ENCODE assay signal across 8 cellular contexts in the genomic region with DNA sequence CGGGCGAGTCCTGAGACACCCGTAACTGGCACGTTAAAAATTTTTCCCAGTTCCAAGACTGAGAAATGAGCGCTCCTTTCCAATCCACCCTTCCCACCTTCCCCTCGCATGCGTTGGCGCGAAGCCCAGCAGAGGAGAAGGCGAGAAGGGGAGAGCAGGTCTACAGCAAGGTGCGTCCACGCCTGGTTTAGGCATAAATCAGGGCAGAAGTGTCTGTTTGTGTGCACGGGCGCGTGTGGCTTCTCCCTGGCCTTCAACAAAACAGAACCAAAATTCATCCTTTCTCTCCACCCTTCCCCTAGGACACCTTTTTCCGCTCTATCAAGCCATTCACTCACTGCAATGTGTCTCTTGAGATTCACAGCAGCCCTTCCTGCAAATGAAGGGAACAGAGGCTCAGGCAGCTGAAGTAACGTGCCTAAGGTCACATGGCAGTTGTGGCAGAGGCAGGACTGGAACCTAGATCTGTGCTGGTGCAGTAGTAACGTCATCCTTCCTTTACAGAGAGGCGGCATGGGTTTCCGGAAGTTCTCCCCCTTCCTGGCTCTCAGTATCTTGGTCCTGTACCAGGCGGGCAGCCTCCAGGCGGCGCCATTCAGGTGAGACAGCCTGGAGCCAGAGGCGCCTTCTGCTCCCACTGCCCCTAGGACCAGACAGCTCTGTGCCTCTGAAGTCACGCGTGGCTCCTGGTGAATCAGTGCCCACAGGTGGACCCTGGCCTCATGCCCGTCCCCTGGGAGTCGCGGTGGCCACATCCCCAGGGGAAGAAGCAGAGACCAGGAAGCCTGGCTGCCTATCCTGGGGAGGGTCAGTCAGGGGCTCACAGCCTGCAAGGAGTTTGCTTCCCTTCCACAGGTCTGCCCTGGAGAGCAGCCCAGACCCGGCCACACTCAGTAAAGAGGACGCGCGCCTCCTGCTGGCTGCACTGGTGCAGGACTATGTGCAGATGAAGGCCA. TPM values are rescaled to one million over a fixed set of nuclear protein-coding genes. Genes with fewer than 3 reads are reported as not detected.
DNase-seq lines count a peak whose midpoint lies in the region; ATAC-seq and TF ChIP-seq lines count a peak whose summit lies in the region.

No MANE protein-coding gene starts in this region.

- H3K4me3 ChIP-seq in GM12865 (ENCODE audit: low read depth, low read length) (no peak overlapping the region), SU-DHL-6 (ENCODE audit: insufficient read depth, low read length, poor library complexity, severe bottlenecking) (no peak overlapping the region), left ventricle myocardium inferior (peak overlapping the region; percentile 58), psoas muscle (peak overlapping the region; percentile 38), vagina (peak overlapping the region; percentile 24 to 33)

- peak; percentile 83 for TF ChIP-seq CTCF in GM12865 (IDR thresholded peaks at IDR 0.05; ENCODE audit: insufficient read depth, low read depth, low read length, missing control alignments)
- TF ChIP-seq CTCF in SU-DHL-6 (IDR thresholded peaks at IDR 0.05; ENCODE audit: insufficient read depth, low read length, poor library complexity, severe bottlenecking), result peak; percentile 97
- peak; percentile 78 for TF ChIP-seq CTCF in left ventricle myocardium inferior (IDR thresholded peaks at IDR 0.05; ENCODE audit: borderline replicate concordance)
- peak; percentile 82 for TF ChIP-seq CTCF in psoas muscle (IDR thresholded peaks at IDR 0.05)
- TF ChIP-seq CTCF in vagina (IDR thresholded peaks at IDR 0.05), result peak in 2 of 3 experiments; percentile 4 to 47

- no peaks in the 10 kb centered on the region for H4K20me1 ChIP-seq in SU-DHL-6 (ENCODE audit: low read depth, low read length)

- DNase-seq in GM12865 (ENCODE audit: low read depth), result peak; percentile 79
- DNase-seq in NCI-H1048 (lab: John Stamatoyannopoulos, UW), result peak; percentile 17
- DNase-seq in activated naive CD8-positive, alpha-beta T cell treated with anti-CD3 and anti-CD28 coated beads for 36 hours, result peak; percentile 89
- peak; percentile 81 for DNase-seq in left ventricle myocardium inferior
- peak; percentile 77 to 87 for DNase-seq in psoas muscle
- DNase-seq in vagina (ENCODE audit: extremely low spot score in 2 of 2), result no peak

- H3K27ac Mint-ChIP-seq in activated naive CD8-positive, alpha-beta T cell treated with anti-CD3 and anti-CD28 coated beads for 36 hours, result peak overlapping the region; percentile 70

- peaks cover 21% of the 10 kb centered on the region for H3K27me3 Mint-ChIP-seq in activated naive CD8-positive, alpha-beta T cell treated with anti-CD3 and anti-CD28 coated beads for 36 hours

- peak overlapping the region; percentile 85 for H3K4me3 Mint-ChIP-seq in activated naive CD8-positive, alpha-beta T cell treated with anti-CD3 and anti-CD28 coated beads for 36 hours

- no peaks in the 10 kb centered on the region for H3K27me3 ChIP-seq in SU-DHL-6 (ENCODE audit: low read length)
- H3K27me3 ChIP-seq in left ventricle myocardium inferior (ENCODE audit: low read depth), result peaks cover 85% of the 10 kb centered on the region
- H3K27me3 ChIP-seq in psoas muscle (ENCODE audit: insufficient read depth in 3 of 3, low read length in 2 of 3), result peaks cover 3 to 54% (median 20%) of the 10 kb centered on the region in 3 donors
- H3K27me3 ChIP-seq in vagina, result no peaks in the 10 kb centered on the region

- ATAC-seq in HG02610 (IDR thresholded peaks at IDR 0.05; ENCODE audit: unreplicated experiment) (peak; percentile 88), psoas muscle (peak; percentile 90 to 95 (median 94))

- no peaks in the 10 kb centered on the region for H3K9me2 ChIP-seq in SU-DHL-6 (replicated peaks; ENCODE audit: insufficient read depth, low read length)

- intact Hi-C loops in left ventricle myocardium inferior (cut with micrococcal nuclease), result loop anchor here (10.0 kb wide), 1 partner anchor 160 kb away; no protein-coding TSS in a partner anchor
- intact Hi-C loops in psoas muscle (cut with DNase I), result loop anchor here (1.0 to 10.0 kb wide), 5 partner anchors 102 to 280 kb away; a partner anchor contains a TSS
- intact Hi-C loops in vagina (cut with DNase I), result no loop called here

- H3K9ac ChIP-seq in SU-DHL-6 (ENCODE audit: low read length), result no peak overlapping the region

- peak overlapping the region; percentile 13 for H2AFZ ChIP-seq in SU-DHL-6 (ENCODE audit: low read depth, low read length, severe bottlenecking)

- no peaks in the 10 kb centered on the region for H3K36me3 Mint-ChIP-seq in activated naive CD8-positive, alpha-beta T cell treated with anti-CD3 and anti-CD28 coated beads for 36 hours

- peaks cover 20% of the 10 kb centered on the region for H3K4me1 ChIP-seq in left ventricle myocardium inferior
- peaks cover 9% of the 10 kb centered on the region for H3K4me1 ChIP-seq in psoas muscle
- H3K4me1 ChIP-seq in vagina, result peaks cover 18% of the 10 kb centered on the region

- H3K9me3 Mint-ChIP-seq in activated naive CD8-positive, alpha-beta T cell treated with anti-CD3 and anti-CD28 coated beads for 36 hours, result peaks cover 5% of the 10 kb centered on the region

- no peaks in the 10 kb centered on the region for H3K79me2 ChIP-seq in SU-DHL-6 (ENCODE audit: insufficient read depth, low read length)

- H3K36me3 ChIP-seq in SU-DHL-6 (ENCODE audit: low read length) (no peaks in the 10 kb centered on the region), left ventricle myocardium inferior (no peaks in the 10 kb centered on the region), psoas muscle (ENCODE audit: insufficient read depth in 1 of 2, low read depth in 1 of 2) (no peaks in the 10 kb centered on the region), vagina (no peaks in the 10 kb centered on the region)

- TF ChIP-seq POLR2A in vagina (IDR thresholded peaks at IDR 0.05), result no peak

- H3F3A ChIP-seq in SU-DHL-6 (ENCODE audit: insufficient read depth), result no peaks in the 10 kb centered on the region

- WGBS in psoas muscle, 3 donors, result 3% methylated on average over 33 of the region's 33 CpGs

- H3K9me3 ChIP-seq in SU-DHL-6 (ENCODE audit: insufficient read depth, low read length), result no peaks in the 10 kb centered on the region
- H3K9me3 ChIP-seq in left ventricle myocardium inferior (replicated peaks), result peaks cover 13% of the 10 kb centered on the region
- no peaks in the 10 kb centered on the region for H3K9me3 ChIP-seq in psoas muscle
- no peaks in the 10 kb centered on the region for H3K9me3 ChIP-seq in vagina

- no peak overlapping the region for H3K27ac ChIP-seq in SU-DHL-6 (ENCODE audit: low read depth, low read length)
- no peak overlapping the region for H3K27ac ChIP-seq in left ventricle myocardium inferior (replicated peaks)
- H3K27ac ChIP-seq in psoas muscle, result no peak overlapping the region
- H3K27ac ChIP-seq in vagina, result no peak overlapping the region

- H3K4me1 Mint-ChIP-seq in activated naive CD8-positive, alpha-beta T cell treated with anti-CD3 and anti-CD28 coated beads for 36 hours, result peaks cover 12% of the 10 kb centered on the region

- H3K4me2 ChIP-seq in SU-DHL-6 (ENCODE audit: low read depth, low read length, poor library complexity, severe bottlenecking), result no peak overlapping the region

RNA-seq across cellular contexts. Expression of a gene that starts 1.1 kb away (rescaled TPM):
- total RNA-seq in activated naive CD8-positive, alpha-beta T cell treated with anti-CD3 and anti-CD28 coated beads for 36 hours, result 1 to 10 TPM; 3.2 to 5.0 TPM
- total RNA-seq in left ventricle myocardium inferior, result not detected
- total RNA-seq in psoas muscle, result 10 to 100 TPM in 1 of 4 donors, 1 to 10 TPM in 1, not detected in 2; 1.4 to 29.1 TPM
- polyA plus RNA-seq in psoas muscle, result under 1 TPM in 2 of 3 donors, not detected in 1; 0.10 to 0.20 TPM
- 2.0 TPM for total RNA-seq in vagina

RNA-seq across cellular contexts. Expression of a gene that starts 40.2 kb away (rescaled TPM):
- total RNA-seq in activated naive CD8-positive, alpha-beta T cell treated with anti-CD3 and anti-CD28 coated beads for 36 hours, result under 1 TPM; 0.27 to 0.30 TPM
- total RNA-seq in left ventricle myocardium inferior (0.25 TPM), psoas muscle (not detected), vagina (3.2 TPM)
- polyA plus RNA-seq in psoas muscle, result 1 to 10 TPM in 1 of 3 donors, under 1 TPM in 1, not detected in 1; 0.04 to 1.2 TPM

Comparison
In these comparisons a context has a peak if more than half of its experiments do, and no peak if none do; other contexts are left out.
1. DNase-seq: peak in GM12865 (single experiment), NCI-H1048 (single experiment), activated naive CD8-positive, alpha-beta T cell treated with anti-CD3 and anti-CD28 coated beads for 36 hours (single experiment), left ventricle myocardium inferior (single experiment) and psoas muscle (2 of 2); none in vagina (0 of 2).
2. H3K4me3 ChIP-seq: peak in left ventricle myocardium inferior (single experiment), psoas muscle (single experiment) and vagina (2 of 2); none in GM12865 (single experiment) and SU-DHL-6 (single experiment).
3. CTCF ChIP-seq: peak in every context shown above with its lines; median percentile 97 in SU-DHL-6; 83 in GM12865; 82 in psoas muscle; 78 in left ventricle myocardium inferior; 26 in vagina.